In the genomic region with DNA sequence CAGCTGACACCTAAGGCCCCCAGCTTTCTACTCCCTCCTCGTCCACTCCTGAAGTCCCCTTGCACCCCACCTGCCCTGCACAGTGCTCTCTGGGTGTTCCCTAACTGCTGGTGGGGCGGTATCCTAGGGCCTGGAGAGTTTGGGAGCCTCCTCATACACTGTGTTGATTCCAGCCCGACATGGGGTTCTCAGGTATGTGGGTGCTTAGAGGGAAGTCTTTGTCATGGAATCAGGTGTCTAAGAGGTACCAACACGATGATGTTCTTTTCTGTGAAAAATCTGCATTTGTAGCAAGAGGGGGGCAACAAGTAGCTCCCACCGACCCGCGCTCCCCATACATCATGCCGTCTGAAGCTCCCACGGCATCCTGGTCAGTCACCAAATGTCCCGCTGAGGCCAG, we compare ENCODE assay signal across 19 cellular contexts.
DNase-seq lines count a peak whose midpoint lies in the region; ATAC-seq and TF ChIP-seq lines count a peak whose summit lies in the region.
"Had no signal": no experiment of that assay in that cellular context is flagged by ENCODE, and none has a peak within 500 bp of the region (broad histone marks: within the 10 kb centered on the region; RNA-seq: fewer than 3 reads in every experiment).

No MANE protein-coding gene starts in this region.

- peaks cover 13% of the 10 kb centered on the region for H3K4me1 ChIP-seq in smooth muscle cell (ENCODE audit: low read depth)
- H3K4me1 ChIP-seq: HAP-1 had no signal

- no peak for TF ChIP-seq CTCF in HFFc6 (IDR thresholded peaks at IDR 0.05)
- no peak for TF ChIP-seq CTCF in smooth muscle cell (IDR thresholded peaks at IDR 0.05; ENCODE audit: borderline replicate concordance, insufficient read depth, poor library complexity, severe bottlenecking)

- 92% methylated on average over 10 of the region's 10 CpGs for WGBS in smooth muscle cell (ENCODE audit: low lambda C conversion rate)

- no peak overlapping the region for H3K4me3 ChIP-seq in smooth muscle cell
- H3K4me3 ChIP-seq: HAP-1, SK-N-MC had no signal

- peak overlapping the region; percentile 69 for H3K4me2 ChIP-seq in smooth muscle cell

- intact Hi-C loops in activated CD4-positive, alpha-beta T cell treated with anti-CD3 and anti-CD28 coated beads, Interleukin-2, amount 10 ng/mL, durations not matched to agents 24 days and 14 days (cut with micrococcal nuclease) = no loop called here
- intact Hi-C loops in Right ventricle myocardium inferior (cut with DNase I) = no loop called here

- H3K9me3 ChIP-seq in smooth muscle cell (replicated peaks; ENCODE audit: low read depth) = no peaks in the 10 kb centered on the region
- H3K9me3 ChIP-seq: BE2C, HAP-1 had no signal

- no peak for DNase-seq in activated CD4-positive, alpha-beta T cell treated with anti-CD3 and anti-CD28 coated beads, Interleukin-2, amount 10 ng/mL, durations not matched to agents 24 days and 14 days
- no peak for DNase-seq in activated CD4-positive, alpha-beta T cell treated with anti-CD3 and anti-CD28 coated beads, Interleukin-2, amount 50 U/mL, for 48 hours
- no peak for DNase-seq in HFFc6
- no peak for DNase-seq in smooth muscle cell (lab: John Stamatoyannopoulos, UW; ENCODE audit: unreplicated experiment)
- DNase-seq in NCI-H345 treated with DMSO at 0.1 percent for 48 hours (lab: John Stamatoyannopoulos, UW; ENCODE audit: unreplicated experiment) = no peak
- no peak for DNase-seq in Right ventricle myocardium inferior (ENCODE audit: missing footprints)
- DNase-seq: BE2C; CD8-positive, alpha-beta T cell; NCI-H1105; NCI-H2081; NCI-H2171 treated with DMSO at 0.1 percent for 48 hours; NCI-H446 treated with DMSO at 0.1 percent for 48 hours; NK-92 treated with Interleukin-12 subunit alpha and Interleukin-12 subunit beta, amount 100 ng/mL, for 24 hours; Right ventricle myocardium superior had no signal

- H3K36me3 ChIP-seq in smooth muscle cell (ENCODE audit: low read depth) = no peaks in the 10 kb centered on the region
- H3K36me3 ChIP-seq: BE2C, HAP-1 had no signal

- peaks cover 9% of the 10 kb centered on the region for H3F3A ChIP-seq in smooth muscle cell (ENCODE audit: low read depth)

- H3K4me3 Mint-ChIP-seq in activated CD4-positive, alpha-beta T cell treated with anti-CD3 and anti-CD28 coated beads, Interleukin-2, amount 10 ng/mL, durations not matched to agents 24 days and 14 days = no peak overlapping the region
- no peak overlapping the region for H3K4me3 Mint-ChIP-seq in HFFc6
- H3K4me3 Mint-ChIP-seq in activated T-helper 17 cell treated with anti-CD3 and anti-CD28 coated beads, Interleukin-2, amount 50 U/mL, for 72 hours = no peak overlapping the region
- H3K4me3 Mint-ChIP-seq: CD8-positive, alpha-beta T cell had no signal

- no peaks in the 10 kb centered on the region for H4K20me1 ChIP-seq in smooth muscle cell (ENCODE audit: low read depth)

- peak overlapping the region; percentile 93 for H3K9ac ChIP-seq in smooth muscle cell (ENCODE audit: low read depth)

- H3K4me1 Mint-ChIP-seq in activated CD4-positive, alpha-beta T cell treated with anti-CD3 and anti-CD28 coated beads, Interleukin-2, amount 10 ng/mL, durations not matched to agents 24 days and 14 days = peaks cover 14% of the 10 kb centered on the region
- peaks cover 44% of the 10 kb centered on the region for H3K4me1 Mint-ChIP-seq in HFFc6 (ENCODE audit: low read depth)
- H3K4me1 Mint-ChIP-seq in activated T-helper 17 cell treated with anti-CD3 and anti-CD28 coated beads, Interleukin-2, amount 50 U/mL, for 72 hours = peaks cover 6% of the 10 kb centered on the region

- H3K27me3 ChIP-seq in smooth muscle cell (ENCODE audit: low read depth) = no peaks in the 10 kb centered on the region
- H3K27me3 ChIP-seq: BE2C had no signal

- H3K9me3 Mint-ChIP-seq in activated CD4-positive, alpha-beta T cell treated with anti-CD3 and anti-CD28 coated beads, Interleukin-2, amount 10 ng/mL, durations not matched to agents 24 days and 14 days = no peaks in the 10 kb centered on the region
- H3K9me3 Mint-ChIP-seq in HFFc6 = no peaks in the 10 kb centered on the region
- no peaks in the 10 kb centered on the region for H3K9me3 Mint-ChIP-seq in activated T-helper 17 cell treated with anti-CD3 and anti-CD28 coated beads, Interleukin-2, amount 50 U/mL, for 72 hours
- H3K9me3 Mint-ChIP-seq: CD8-positive, alpha-beta T cell had no signal

- peak overlapping the region; percentile 99 for H3K27ac ChIP-seq in smooth muscle cell (ENCODE audit: low read depth)
- H3K27ac ChIP-seq: 22Rv1, SK-N-MC had no signal

- H2AFZ ChIP-seq in smooth muscle cell (ENCODE audit: low read depth) = no peak overlapping the region

- H3K36me3 Mint-ChIP-seq in activated CD4-positive, alpha-beta T cell treated with anti-CD3 and anti-CD28 coated beads, Interleukin-2, amount 10 ng/mL, durations not matched to agents 24 days and 14 days (ENCODE audit: low read depth) = peaks cover 4% of the 10 kb centered on the region
- H3K36me3 Mint-ChIP-seq in HFFc6 (ENCODE audit: low read depth) = no peaks in the 10 kb centered on the region; the same call in 1 of the 2 replicates
- H3K36me3 Mint-ChIP-seq in activated T-helper 17 cell treated with anti-CD3 and anti-CD28 coated beads, Interleukin-2, amount 50 U/mL, for 72 hours (ENCODE audit: low read depth) = peaks cover 17% of the 10 kb centered on the region

- peaks cover 4% of the 10 kb centered on the region for H3K79me2 ChIP-seq in smooth muscle cell (ENCODE audit: low read depth)

- H3K27ac Mint-ChIP-seq in activated CD4-positive, alpha-beta T cell treated with anti-CD3 and anti-CD28 coated beads, Interleukin-2, amount 10 ng/mL, durations not matched to agents 24 days and 14 days = peak overlapping the region; percentile 10
- peak overlapping the region; percentile 93 for H3K27ac Mint-ChIP-seq in HFFc6
- H3K27ac Mint-ChIP-seq in activated T-helper 17 cell treated with anti-CD3 and anti-CD28 coated beads, Interleukin-2, amount 50 U/mL, for 72 hours = peak overlapping the region; percentile 29
- H3K27ac Mint-ChIP-seq: CD8-positive, alpha-beta T cell had no signal

- ATAC-seq in activated T-helper 17 cell treated with anti-CD3 and anti-CD28 coated beads, Interleukin-2, amount 50 U/mL, for 72 hours (replicated peaks) = no peak
- ATAC-seq in HG03442 (IDR thresholded peaks at IDR 0.05; ENCODE audit: unreplicated experiment) (no peak), Right ventricle myocardium inferior (no peak)
- ATAC-seq: CD8-positive, alpha-beta T cell had no signal

- H3K27me3 Mint-ChIP-seq in activated CD4-positive, alpha-beta T cell treated with anti-CD3 and anti-CD28 coated beads, Interleukin-2, amount 10 ng/mL, durations not matched to agents 24 days and 14 days = no peaks in the 10 kb centered on the region
- H3K27me3 Mint-ChIP-seq in HFFc6 (ENCODE audit: insufficient read depth) = no peaks in the 10 kb centered on the region; the same call in 1 of the 2 replicates
- H3K27me3 Mint-ChIP-seq in activated T-helper 17 cell treated with anti-CD3 and anti-CD28 coated beads, Interleukin-2, amount 50 U/mL, for 72 hours = no peaks in the 10 kb centered on the region

Comparison
In these comparisons a context has a peak if more than half of its experiments do, and no peak if none do; other contexts are left out.
1. H3K27ac Mint-ChIP-seq: peak in every context shown above with its lines; median percentile 93 in HFFc6; 29 in activated T-helper 17 cell treated with anti-CD3 and anti-CD28 coated beads, Interleukin-2, amount 50 U/mL, for 72 hours; 10 in activated CD4-positive, alpha-beta T cell treated with anti-CD3 and anti-CD28 coated beads, Interleukin-2, amount 10 ng/mL, durations not matched to agents 24 days and 14 days.